In the genomic region with DNA sequence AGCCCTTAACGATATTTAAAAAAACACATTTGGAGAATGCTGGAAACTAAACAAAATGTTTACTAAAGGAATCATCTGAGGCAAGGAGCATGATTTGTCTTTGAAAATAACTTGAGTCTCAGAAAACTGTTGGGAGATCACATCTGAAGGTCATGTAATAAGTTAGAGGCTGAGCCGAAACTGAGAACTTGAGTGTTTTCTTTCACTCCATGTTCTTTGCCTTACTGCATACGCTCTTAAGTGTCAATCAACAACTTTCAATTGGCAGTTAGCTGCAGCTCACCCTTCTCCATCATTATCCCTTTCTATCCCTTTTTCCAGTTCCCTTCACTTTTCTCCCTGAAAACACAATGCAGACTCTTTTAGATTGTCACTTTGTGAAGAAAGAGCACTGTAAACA, we compare ENCODE assay signal across 22 cellular contexts.
"Had no signal": no experiment of that assay in that cellular context is flagged by ENCODE, and none has a peak within 500 bp of the region (broad histone marks: within the 10 kb centered on the region; RNA-seq: fewer than 3 reads in every experiment).

No MANE protein-coding gene starts in this region.

- H3K9me3 ChIP-seq: MG63, SJCRH30 had no signal

- H3K27ac ChIP-seq: PC-9, Peyer's patch, SJCRH30 had no signal

- DNase-seq: IMR-90, Karpas-422, KG1, MG63, NCI-H1436, NCI-H1694 treated with DMSO at 0.1 percent for 48 hours, NCI-H2107, NCI-H2171 treated with DMSO at 0.1 percent for 48 hours, NCI-H446, NCI-H510A, NCI-H524 treated with DMSO at 0.1 percent for 48 hours, NCI-H82, OCI-M1, PC-9, Peyer's patch, SHP77 treated with DMSO at 0.1 percent for 48 hours, SJCRH30, T-helper 1 cell, T-helper 17 cell had no signal

- H3K27me3 ChIP-seq: MG63, Peyer's patch had no signal

- H3K4me1 ChIP-seq: Peyer's patch, SJCRH30 had no signal

- H3K36me3 ChIP-seq: MG63, Peyer's patch, SJCRH30 had no signal

- H3K4me3 ChIP-seq: MG63, PC-9, Peyer's patch, SJCRH30 had no signal

- ATAC-seq: HepG2, Right ventricle myocardium inferior, SK-N-SH treated with all-trans-retinoic acid at 6 μM for 48 hours, T-helper 17 cell had no signal
